Comparison of ENCODE assay signal across 22 cellular contexts in genomic region chr5:166907314-166907713, GRCh38.
A peak's percentile ranks its signal among the peaks of the same experiment; 100 is the strongest.
DNase-seq lines count a peak whose midpoint lies in the region; ATAC-seq and TF ChIP-seq lines count a peak whose summit lies in the region.
"Had no signal": no experiment of that assay in that cellular context is flagged by ENCODE, and none has a peak within 500 bp of the region (broad histone marks: within the 10 kb centered on the region; RNA-seq: fewer than 3 reads in every experiment).

No MANE protein-coding gene starts in this region.

- no peak overlapping the region for H3K4me3 ChIP-seq in stomach
- H3K4me3 ChIP-seq: heart right ventricle, lower lobe of right lung, right atrium auricular region had no signal

- H3K4me3 Mint-ChIP-seq in activated T-helper 1 cell treated with anti-CD3 and anti-CD28 coated beads, Interleukin-12 subunit alpha, Interleukin-12 subunit beta, Interleukin-2, Interleukin-4 antibody, amounts not matched to agents 30 ng/mL and 10 ng/mL and 1 ng/mL, durations not matched to agents 14 hours and 24 hours and 36 hours, result no peak overlapping the region
- H3K4me3 Mint-ChIP-seq: activated CD4-positive, alpha-beta T cell treated with anti-CD3 and anti-CD28 coated beads, Interleukin-2, amount 10 ng/mL, durations not matched to agents 7 days and 5 days; activated T-helper 17 cell treated with anti-CD3 and anti-CD28 coated beads, Interleukin-2, amount 50 U/mL, for 72 hours had no signal

- H3K36me3 Mint-ChIP-seq in activated T-helper 1 cell treated with anti-CD3 and anti-CD28 coated beads, Interleukin-12 subunit alpha, Interleukin-12 subunit beta, Interleukin-2, Interleukin-4 antibody, amounts not matched to agents 30 ng/mL and 10 ng/mL and 1 ng/mL, durations not matched to agents 14 hours and 24 hours and 36 hours (ENCODE audit: low read depth), result no peaks in the 10 kb centered on the region

- H3K9me3 Mint-ChIP-seq in activated T-helper 1 cell treated with anti-CD3 and anti-CD28 coated beads, Interleukin-12 subunit alpha, Interleukin-12 subunit beta, Interleukin-2, Interleukin-4 antibody, amounts not matched to agents 30 ng/mL and 10 ng/mL and 1 ng/mL, durations not matched to agents 14 hours and 24 hours and 36 hours, result no peaks in the 10 kb centered on the region

- no peaks in the 10 kb centered on the region for H3K27me3 ChIP-seq in stomach
- H3K27me3 ChIP-seq: right atrium auricular region had no signal

- TF ChIP-seq CTCF in stomach (IDR thresholded peaks at IDR 0.05), result no peak

- H3K4me1 ChIP-seq in stomach, result peaks cover 0 to 7% (median 1%) of the 10 kb centered on the region in 4 donors
- H3K4me1 ChIP-seq: heart right ventricle, lower lobe of right lung, right atrium auricular region had no signal

- H3K9me3 ChIP-seq in stomach, result no peaks in the 10 kb centered on the region
- H3K9me3 ChIP-seq: heart right ventricle, lower lobe of right lung, right atrium auricular region had no signal

- no peak for TF ChIP-seq EP300 in stomach (IDR thresholded peaks at IDR 0.05)

- H3K27ac ChIP-seq in epithelial cell of prostate (peak overlapping the region; percentile 33), stomach (no peak overlapping the region)
- H3K27ac ChIP-seq: heart right ventricle, lower lobe of right lung, right atrium auricular region had no signal

- ATAC-seq in HG03521 (IDR thresholded peaks at IDR 0.05; ENCODE audit: unreplicated experiment), result no peak
- ATAC-seq: activated T-helper 17 cell treated with anti-CD3 and anti-CD28 coated beads, Interleukin-2, amount 50 U/mL, for 72 hours; heart right ventricle; lower lobe of right lung had no signal

- no peaks in the 10 kb centered on the region for H3K27me3 Mint-ChIP-seq in activated T-helper 1 cell treated with anti-CD3 and anti-CD28 coated beads, Interleukin-12 subunit alpha, Interleukin-12 subunit beta, Interleukin-2, Interleukin-4 antibody, amounts not matched to agents 30 ng/mL and 10 ng/mL and 1 ng/mL, durations not matched to agents 14 hours and 24 hours and 36 hours (ENCODE audit: insufficient read depth)
- H3K27me3 Mint-ChIP-seq: activated CD4-positive, alpha-beta T cell treated with anti-CD3 and anti-CD28 coated beads, Interleukin-2, amount 10 ng/mL, durations not matched to agents 7 days and 5 days; activated T-helper 17 cell treated with anti-CD3 and anti-CD28 coated beads, Interleukin-2, amount 50 U/mL, for 72 hours had no signal

- DNase-seq in Caki2 (ENCODE audit: low read depth) (peak; percentile 30), RPMI7951 (ENCODE audit: low read depth) (peak; percentile 8), epithelial cell of prostate (ENCODE audit: low read depth, low spot score) (no peak), kidney glomerular epithelial cell (lab: John Stamatoyannopoulos, UW) (peak; percentile 32), amygdala (lab: John Stamatoyannopoulos, UW) (no peak), stomach (no peak)
- DNase-seq in activated T-helper 1 cell treated with anti-CD3 and anti-CD28 coated beads, Interleukin-12 subunit alpha, Interleukin-12 subunit beta, Interleukin-2, Interleukin-4 antibody, amounts not matched to agents 30 ng/mL and 10 ng/mL and 1 ng/mL, durations not matched to agents 14 hours and 24 hours and 36 hours (ENCODE audit: low spot score), result no peak
- DNase-seq: activated CD4-positive, alpha-beta T cell treated with anti-CD3 and anti-CD28 coated beads, Interleukin-2, amount 10 ng/mL, durations not matched to agents 7 days and 5 days; central memory CD4-positive, alpha-beta T cell; DMS 273 treated with DMSO at 0.1 percent for 48 hours; heart right ventricle; lower lobe of right lung; MM.1S; NCI-H1436 treated with DMSO at 0.1 percent for 48 hours; NCI-H2171; nucleus accumbens; SHP77 treated with DMSO at 0.1 percent for 48 hours; stimulated activated CD4-positive, alpha-beta T cell treated with anti-CD3 and anti-CD28 coated beads, Interleukin-15, amount 100 ng/mL, for 24 hours; T-helper 1 cell had no signal

- TF ChIP-seq POLR2A in stomach (IDR thresholded peaks at IDR 0.05), result no peak

- 49 to 77% (median 72%) methylated on average over 4 of the region's 4 CpGs for WGBS in stomach, 5 donors

- H3K4me1 Mint-ChIP-seq in activated T-helper 1 cell treated with anti-CD3 and anti-CD28 coated beads, Interleukin-12 subunit alpha, Interleukin-12 subunit beta, Interleukin-2, Interleukin-4 antibody, amounts not matched to agents 30 ng/mL and 10 ng/mL and 1 ng/mL, durations not matched to agents 14 hours and 24 hours and 36 hours (ENCODE audit: low read depth), result no peaks in the 10 kb centered on the region
- H3K4me1 Mint-ChIP-seq: activated CD4-positive, alpha-beta T cell treated with anti-CD3 and anti-CD28 coated beads, Interleukin-2, amount 10 ng/mL, durations not matched to agents 7 days and 5 days; activated T-helper 17 cell treated with anti-CD3 and anti-CD28 coated beads, Interleukin-2, amount 50 U/mL, for 72 hours had no signal

- in situ Hi-C loops in Caki2 (cut with HindIII; ENCODE audit: low pct_unique_long_range_greater_than_20kb, low sequenced_read_pairs), result no loop called here

- intact Hi-C loops in activated T-helper 1 cell treated with anti-CD3 and anti-CD28 coated beads, Interleukin-12 subunit alpha, Interleukin-12 subunit beta, Interleukin-2, Interleukin-4 antibody, amounts not matched to agents 30 ng/mL and 10 ng/mL and 1 ng/mL, durations not matched to agents 14 hours and 24 hours and 36 hours (cut with micrococcal nuclease), result no loop called here
- intact Hi-C loops in stomach (cut with DNase I; ENCODE audit: low total_unique reads), result no loop called here

- no peak overlapping the region for H3K27ac Mint-ChIP-seq in activated T-helper 1 cell treated with anti-CD3 and anti-CD28 coated beads, Interleukin-12 subunit alpha, Interleukin-12 subunit beta, Interleukin-2, Interleukin-4 antibody, amounts not matched to agents 30 ng/mL and 10 ng/mL and 1 ng/mL, durations not matched to agents 14 hours and 24 hours and 36 hours
- H3K27ac Mint-ChIP-seq: activated CD4-positive, alpha-beta T cell treated with anti-CD3 and anti-CD28 coated beads, Interleukin-2, amount 10 ng/mL, durations not matched to agents 7 days and 5 days; activated T-helper 17 cell treated with anti-CD3 and anti-CD28 coated beads, Interleukin-2, amount 50 U/mL, for 72 hours had no signal

- H3K36me3 ChIP-seq in stomach, result no peaks in the 10 kb centered on the region
- H3K36me3 ChIP-seq: heart right ventricle, lower lobe of right lung, right atrium auricular region had no signal

Comparison
In these comparisons a context has a peak if more than half of its experiments do, and no peak if none do; other contexts are left out.
1. DNase-seq: peak in Caki2 (single experiment), RPMI7951 (single experiment) and kidney glomerular epithelial cell (single experiment); none in epithelial cell of prostate (single experiment), amygdala (0 of 56), activated T-helper 1 cell treated with anti-CD3 and anti-CD28 coated beads, Interleukin-12 subunit alpha, Interleukin-12 subunit beta, Interleukin-2, Interleukin-4 antibody, amounts not matched to agents 30 ng/mL and 10 ng/mL and 1 ng/mL, durations not matched to agents 14 hours and 24 hours and 36 hours (single experiment) and stomach (single experiment).